Comparison of ENCODE assay signal across 25 cellular contexts in the genomic region with DNA sequence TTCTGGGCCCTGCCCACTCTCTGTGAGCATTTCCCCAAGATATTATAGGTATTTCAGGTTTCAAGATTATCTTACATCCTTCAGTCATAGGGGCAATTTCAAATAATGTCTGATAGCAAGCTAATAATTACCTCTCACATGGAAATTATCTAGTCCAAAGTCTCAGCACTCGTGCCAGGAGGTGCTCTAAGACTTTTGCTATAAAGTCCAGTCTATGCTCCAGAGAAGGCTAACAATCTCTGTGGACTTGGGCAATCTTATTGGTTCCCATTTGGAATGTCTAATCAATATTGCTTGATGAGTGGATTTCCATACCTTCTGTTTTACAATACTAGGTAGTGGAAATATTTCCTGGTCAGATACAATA. TPM values are rescaled to one million over a fixed set of nuclear protein-coding genes. Genes with fewer than 3 reads are reported as not detected.
DNase-seq lines count a peak whose midpoint lies in the region; ATAC-seq, FAIRE-seq and TF ChIP-seq lines count a peak whose summit lies in the region.
"Had no signal": no experiment of that assay in that cellular context is flagged by ENCODE, and none has a peak within 500 bp of the region (broad histone marks: within the 10 kb centered on the region; RNA-seq: fewer than 3 reads in every experiment).

No MANE protein-coding gene starts in this region.

- FAIRE-seq in HepG2 (lab: Jason Lieb, UNC): no peak
- FAIRE-seq: A204.1, G401.6, GM12891, GM19239 had no signal

- no peak for TF ChIP-seq RAD21 in HepG2 (CRISPR knock-in tag; IDR thresholded peaks at IDR 0.05)

- TSS peak; percentile 83 for BruUV-seq in HepG2 (replicated peaks; lab: Mats Ljungman, UMichigan)

- in situ Hi-C loops in HepG2 (cut with HindIII; ENCODE audit: extremely low pct_ligation_motif_present, low pct_unique_long_range_greater_than_20kb): no loop called here

- TF ChIP-seq CTCF in HepG2 (CRISPR knock-in tag; IDR thresholded peaks at IDR 0.05) (no peak), smooth muscle cell (IDR thresholded peaks at IDR 0.05; ENCODE audit: borderline replicate concordance, insufficient read depth, poor library complexity, severe bottlenecking) (no peak)

- no peak for ATAC-seq in HepG2

- H4K20me1 ChIP-seq in HepG2 (ENCODE audit: insufficient read depth, low read length): no peaks in the 10 kb centered on the region
- no peaks in the 10 kb centered on the region for H4K20me1 ChIP-seq in smooth muscle cell (ENCODE audit: low read depth)
- H4K20me1 ChIP-seq: BLaER1 had no signal

- H3K9ac ChIP-seq in HepG2 (ENCODE audit: insufficient read depth, low read depth, low read length): peak overlapping the region; percentile 47; the same call in 1 of the 2 replicates
- H3K9ac ChIP-seq in smooth muscle cell (ENCODE audit: low read depth): no peak overlapping the region
- H3K9ac ChIP-seq: BLaER1 had no signal

- peak overlapping the region; percentile 76 for H3K27ac ChIP-seq in HepG2 (ENCODE audit: extremely low read length, insufficient read depth, low read length)
- H3K27ac ChIP-seq in temporal lobe (ENCODE audit: low read depth, low read length): peak overlapping the region; percentile 38
- H3K27ac ChIP-seq in smooth muscle cell (ENCODE audit: low read depth): no peak overlapping the region
- H3K27ac ChIP-seq: BLaER1 had no signal

- H3K4me3 ChIP-seq in HepG2 (replicated peaks in 1 of 3; ENCODE audit: insufficient read depth in 1 of 3, low read depth in 2 of 3, low read length in 3 of 3): peak overlapping the region in 2 of 3 experiments; percentile 7 to 14; a peak in 3 of 6 replicates
- no peak overlapping the region for H3K4me3 ChIP-seq in smooth muscle cell
- H3K4me3 ChIP-seq: BLaER1 had no signal

- H3K79me2 ChIP-seq in HepG2 (ENCODE audit: insufficient read depth, low read length): no peaks in the 10 kb centered on the region
- no peaks in the 10 kb centered on the region for H3K79me2 ChIP-seq in smooth muscle cell (ENCODE audit: low read depth)

- POLR2A ChIA-PET in HepG2 (lab: Yijun Ruan, JAX): interaction anchor here (1.0 to 2.4 kb wide), 12 partner anchors 8 to 383 kb away, joined by 3 to 15 read pairs (median 6); a partner anchor contains a TSS

- H3F3A ChIP-seq in smooth muscle cell (ENCODE audit: low read depth): no peaks in the 10 kb centered on the region

- 0% methylated on average over 1 of the region's 1 CpG for WGBS in HepG2 (ENCODE audit: low lambda C conversion rate)
- WGBS in smooth muscle cell (ENCODE audit: low lambda C conversion rate): 89% methylated on average over 1 of the region's 1 CpG

- intact Hi-C loops in HepG2 (cut with micrococcal nuclease; ENCODE audit: unreplicated experiment): no loop called here

- H3K36me3 ChIP-seq in HepG2 (replicated peaks in 1 of 2; ENCODE audit: control insufficient read depth in 1 of 2, insufficient read depth in 2 of 2, low read length in 2 of 2): no peaks in the 10 kb centered on the region
- H3K36me3 ChIP-seq in smooth muscle cell (ENCODE audit: low read depth): no peaks in the 10 kb centered on the region
- H3K36me3 ChIP-seq: BE2C, BLaER1 had no signal

- CTCF ChIA-PET in HepG2 (lab: Yijun Ruan, JAX; ENCODE audit: low intra/inter-chr PET ratio, low total read pairs): no interaction called here

- DNase-seq in HepG2 (ENCODE audit: low spot score): no peak
- peak; percentile 35 for DNase-seq in mucosa of gallbladder (ENCODE audit: low spot score)
- no peak for DNase-seq in DMS153 treated with DMSO at 0.1 percent for 48 hours (lab: John Stamatoyannopoulos, UW; ENCODE audit: unreplicated experiment)
- DNase-seq in smooth muscle cell (lab: John Stamatoyannopoulos, UW; ENCODE audit: unreplicated experiment): no peak
- DNase-seq in epidermal melanocyte (ENCODE audit: insufficient read length, low spot score): no peak
- DNase-seq: 8988T; ACHN; BE2C; CD4-positive, alpha-beta memory T cell; CD4-positive, CD25-positive, alpha-beta regulatory T cell; CD8-positive, alpha-beta memory T cell; COR-L47; DMS 273 treated with DMSO at 0.1 percent for 48 hours; DMS153; DMS79 treated with DMSO at 0.1 percent for 48 hours; GF-D8 had no signal

- H3K27me3 ChIP-seq in HepG2 (ENCODE audit: control insufficient read depth in 1 of 2, insufficient read depth in 2 of 2, low read length in 2 of 2): no peaks in the 10 kb centered on the region
- H3K27me3 ChIP-seq in smooth muscle cell (ENCODE audit: low read depth): no peaks in the 10 kb centered on the region
- H3K27me3 ChIP-seq: BE2C, BLaER1 had no signal

- TF ChIP-seq EP300 in HepG2 (IDR thresholded peaks at IDR 0.05; ENCODE audit: low read depth in 2 of 2, low read length in 2 of 2): no peak
- TF ChIP-seq EP300 in HepG2 (CRISPR knock-in tag; IDR thresholded peaks at IDR 0.05; ENCODE audit: borderline replicate concordance): no peak

- H3K4me1 ChIP-seq in HepG2 (ENCODE audit: insufficient read depth, low read length) (peaks cover 51% of the 10 kb centered on the region), smooth muscle cell (ENCODE audit: low read depth) (no peaks in the 10 kb centered on the region)
- H3K4me1 ChIP-seq: BE2C, BLaER1 had no signal

- H3K4me2 ChIP-seq in HepG2 (ENCODE audit: low read depth, low read length) (peak overlapping the region; percentile 75), smooth muscle cell (no peak overlapping the region)
- H3K4me2 ChIP-seq: BLaER1 had no signal

- H3K9me3 ChIP-seq in HepG2 (ENCODE audit: low read length): no peaks in the 10 kb centered on the region
- H3K9me3 ChIP-seq in smooth muscle cell (replicated peaks; ENCODE audit: low read depth): no peaks in the 10 kb centered on the region

- no peak for TF ChIP-seq POLR2A in HepG2 (IDR thresholded peaks at IDR 0.05; ENCODE audit: insufficient read depth in 1 of 2, low read depth in 2 of 2, low read length in 2 of 2)

- no peak overlapping the region for H2AFZ ChIP-seq in HepG2 (ENCODE audit: low read length)
- H2AFZ ChIP-seq in smooth muscle cell (ENCODE audit: low read depth): no peak overlapping the region

TF ChIP-seq in HepG2, 621 proteins besides CTCF, POLR2A, EP300 and RAD21 (continues in another document):
- TF ChIP-seq, protein P1, sequence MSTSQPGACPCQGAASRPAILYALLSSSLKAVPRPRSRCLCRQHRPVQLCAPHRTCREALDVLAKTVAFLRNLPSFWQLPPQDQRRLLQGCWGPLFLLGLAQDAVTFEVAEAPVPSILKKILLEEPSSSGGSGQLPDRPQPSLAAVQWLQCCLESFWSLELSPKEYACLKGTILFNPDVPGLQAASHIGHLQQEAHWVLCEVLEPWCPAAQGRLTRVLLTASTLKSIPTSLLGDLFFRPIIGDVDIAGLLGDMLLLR (CRISPR knock-in tag; IDR thresholded peaks at IDR 0.05): no peak
- 0 out of 2 replicates have a peak, but pooled peaks have one; percentile 4 for TF ChIP-seq ZBTB3 (CRISPR knock-in tag; IDR thresholded peaks at IDR 0.05; ENCODE audit: borderline replicate concordance, low read depth)
- no peak for TF ChIP-seq FOXK1 (CRISPR knock-in tag; IDR thresholded peaks at IDR 0.05; ENCODE audit: borderline replicate concordance, low read depth)
- TF ChIP-seq EHMT2 (IDR thresholded peaks at IDR 0.05; ENCODE audit: borderline replicate concordance, low read depth, low read length): peak; percentile 8; the same call in 1 of the 2 replicates
- TF ChIP-seq ARNTL (CRISPR knock-in tag; IDR thresholded peaks at IDR 0.05): no peak
- TF ChIP-seq ZNF343 (CRISPR knock-in tag; IDR thresholded peaks at IDR 0.05): 0 out of 2 replicates have a peak, but pooled peaks have one; percentile 6
- no peak for TF ChIP-seq ZNF460 (CRISPR knock-in tag; IDR thresholded peaks at IDR 0.05; ENCODE audit: borderline replicate concordance)

RNA-seq across cellular contexts. Expression of a gene that starts 5.4 kb away (rescaled TPM):
- total RNA-seq in HepG2 (2016; rRNA removed; fragmentation: Illumina TruSeq; extraction: Trizol): 0.46 and 0.86 TPM in 2 replicates
- 0.51 and 0.71 TPM in 2 replicates for total RNA-seq in HepG2 (2016; cell fraction: cytosol; rRNA removed; fragmentation: Illumina TruSeq; extraction: Trizol; ENCODE audit: low read depth)
- total RNA-seq in HepG2 (2016; cell fraction: insoluble cytoplasmic fraction; rRNA removed; fragmentation: Illumina TruSeq; extraction: Trizol): 0.13 and 1.3 TPM in 2 replicates
- 0.24 and 0.59 TPM in 2 replicates for total RNA-seq in HepG2 (2016; cell fraction: membrane; rRNA removed; fragmentation: Illumina TruSeq; extraction: Trizol)
- total RNA-seq in HepG2 (2016; cell fraction: nucleus; rRNA removed; fragmentation: Illumina TruSeq; extraction: Trizol): 1.1 and 2.0 TPM in 2 replicates
- 0.50 and 0.53 TPM in 2 replicates for polyA plus RNA-seq in HepG2 (2011; rRNA removed)
- polyA plus RNA-seq in HepG2 (2011; cell fraction: cytosol; rRNA removed): 0.09 and 0.11 TPM in 2 replicates
- polyA plus RNA-seq in HepG2 (2011; cell fraction: nucleus; rRNA removed): 2.1 and 2.9 TPM in 2 replicates
- polyA plus RNA-seq in HepG2 (2012): 0.63 and 1.1 TPM in 2 replicates
- 0.17 and 0.23 TPM in 2 replicates for polyA plus RNA-seq in HepG2 (2016; cell fraction: cytosol; fragmentation: Illumina TruSeq; extraction: Trizol; ENCODE audit: low read depth)
- polyA plus RNA-seq in HepG2 (2016; cell fraction: insoluble cytoplasmic fraction; fragmentation: Illumina TruSeq; extraction: Trizol; ENCODE audit: low read depth): 0.19 and 0.55 TPM in 2 replicates
- 0.40 and 0.50 TPM in 2 replicates for polyA plus RNA-seq in HepG2 (2016; cell fraction: membrane; fragmentation: Illumina TruSeq; extraction: Trizol; ENCODE audit: low read depth)
- polyA plus RNA-seq in HepG2 (2016; cell fraction: nucleus; fragmentation: Illumina TruSeq; extraction: Trizol; ENCODE audit: insufficient read depth, low read depth): 2.4 and 2.9 TPM in 2 replicates
- 0.76 TPM in 1 of 2 replicates, not detected in the other for polyA minus RNA-seq in HepG2 (2011; rRNA and poly(A)+ RNA removed; ENCODE audit: low replicate concordance)
- not detected in 2 replicates for polyA minus RNA-seq in HepG2 (2011; cell fraction: cytosol; rRNA and poly(A)+ RNA removed)
- 2.3 and 3.2 TPM in 2 replicates for polyA minus RNA-seq in HepG2 (2011; cell fraction: nucleus; rRNA and poly(A)+ RNA removed)
- 23.0 TPM for total RNA-seq in mucosa of gallbladder
- total RNA-seq in temporal lobe: not detected
- not detected in 2 replicates for total RNA-seq in smooth muscle cell
- 0.49 and 0.96 TPM in 2 replicates for polyA plus RNA-seq in smooth muscle cell
- total RNA-seq: A673; CD4-positive, alpha-beta memory T cell; CD4-positive, CD25-positive, alpha-beta regulatory T cell; CD8-positive, alpha-beta memory T cell had no signal
- polyA plus RNA-seq: AG04450; CD14-positive monocyte; CD4-positive, alpha-beta memory T cell; CD4-positive, CD25-positive, alpha-beta regulatory T cell; CD8-positive, alpha-beta memory T cell had no signal
